In genomic region chrX:101417981-101418841, GRCh38 we compare ENCODE assay signal across 8 cellular contexts. TPM values are rescaled to one million over a fixed set of nuclear protein-coding genes. Genes with fewer than 3 reads are reported as not detected.
A peak's percentile ranks its signal among the peaks of the same experiment; 100 is the strongest.
DNase-seq lines count a peak whose midpoint lies in the region; ATAC-seq and TF ChIP-seq lines count a peak whose summit lies in the region.

No MANE protein-coding gene starts in this region.

- peak; percentile 21 for DNase-seq in AG08396 (ENCODE audit: low spot score)
- DNase-seq in HT-29 (ENCODE audit: low spot score), result peak; percentile 38
- DNase-seq in WTC11 (ENCODE audit: low spot score), result peak; percentile 69
- peak; percentile 14 for DNase-seq in dedifferentiated amniotic fluid mesenchymal stem cell (ENCODE audit: extremely low spot score)
- peak; percentile 62 for DNase-seq in left lobe of liver (ENCODE audit: low spot score)
- peak; percentile 22 to 69 for DNase-seq in stimulated activated effector memory CD8-positive, alpha-beta T cell treated with anti-CD3 and anti-CD28 coated beads, Interleukin-12 subunit alpha, Interleukin-12 subunit beta, amount 100 ng/mL, for 72 hours (ENCODE audit: low spot score in 2 of 2)
- no peak for DNase-seq in NCI-H128 (lab: John Stamatoyannopoulos, UW; ENCODE audit: unreplicated experiment)

- no peak for TF ChIP-seq POLR2A in GM18505 (IDR thresholded peaks at IDR 0.05; ENCODE audit: borderline replicate concordance, extremely low read depth, insufficient read depth, insufficient read length)

- POLR2A ChIA-PET in WTC11 (lab: Charles Lee), result interaction anchor here (0.6 to 2.6 kb wide), 4 partner anchors 28 to 514 kb away, joined by 3 to 8 read pairs (median 4); partner anchors contain the start of genes ARMCX4, RPL36A, TMEM35A and ZMAT1

- peak overlapping the region; percentile 84 for H3K4me3 Mint-ChIP-seq in WTC11
- peak overlapping the region; percentile 86 for H3K4me3 Mint-ChIP-seq in stimulated activated effector memory CD8-positive, alpha-beta T cell treated with anti-CD3 and anti-CD28 coated beads, Interleukin-12 subunit alpha, Interleukin-12 subunit beta, amount 100 ng/mL, for 72 hours

- H3K9me3 Mint-ChIP-seq in WTC11, result no peaks in the 10 kb centered on the region
- H3K9me3 Mint-ChIP-seq in stimulated activated effector memory CD8-positive, alpha-beta T cell treated with anti-CD3 and anti-CD28 coated beads, Interleukin-12 subunit alpha, Interleukin-12 subunit beta, amount 100 ng/mL, for 72 hours, result no peaks in the 10 kb centered on the region

- CTCF ChIA-PET in WTC11 (lab: Charles Lee), result interaction anchor here (0.6 kb wide), 1 partner anchor 305 kb away, joined by 3 read pairs; no protein-coding TSS in a partner anchor

- no peaks in the 10 kb centered on the region for H3K27me3 Mint-ChIP-seq in WTC11 (ENCODE audit: low read depth)

- peak overlapping the region; percentile 95 for H3K27ac Mint-ChIP-seq in WTC11
- H3K27ac Mint-ChIP-seq in stimulated activated effector memory CD8-positive, alpha-beta T cell treated with anti-CD3 and anti-CD28 coated beads, Interleukin-12 subunit alpha, Interleukin-12 subunit beta, amount 100 ng/mL, for 72 hours, result peak overlapping the region; percentile 100

- H3K4me1 Mint-ChIP-seq in WTC11, result peaks cover 30% of the 10 kb centered on the region
- H3K4me1 Mint-ChIP-seq in stimulated activated effector memory CD8-positive, alpha-beta T cell treated with anti-CD3 and anti-CD28 coated beads, Interleukin-12 subunit alpha, Interleukin-12 subunit beta, amount 100 ng/mL, for 72 hours, result peaks cover 53% of the 10 kb centered on the region

- H3K36me3 Mint-ChIP-seq in WTC11, result peaks cover 2% of the 10 kb centered on the region; the same call in 1 of the 2 replicates
- H3K36me3 Mint-ChIP-seq in stimulated activated effector memory CD8-positive, alpha-beta T cell treated with anti-CD3 and anti-CD28 coated beads, Interleukin-12 subunit alpha, Interleukin-12 subunit beta, amount 100 ng/mL, for 72 hours, result peaks cover 27% of the 10 kb centered on the region

- ATAC-seq in GM18505 (IDR thresholded peaks at IDR 0.05; ENCODE audit: unreplicated experiment), result peak; percentile 39
- ATAC-seq in WTC11, result peak; percentile 75
- ATAC-seq in left lobe of liver, result peak; percentile 81
- ATAC-seq in stimulated activated effector memory CD8-positive, alpha-beta T cell treated with anti-CD3 and anti-CD28 coated beads, Interleukin-12 subunit alpha, Interleukin-12 subunit beta, amount 100 ng/mL, for 72 hours, result peak; percentile 62

- no peak for TF ChIP-seq CTCF in WTC11 (IDR thresholded peaks at IDR 0.05)

TF ChIP-seq in WTC11, 78 proteins besides CTCF, POLR2A, EP300 and RAD21:
- TF ChIP-seq MAX (CRISPR knock-in tag; IDR thresholded peaks at IDR 0.05) (peak; percentile 39; the same call in 1 of the 2 replicates), E2F5 (CRISPR knock-in tag; IDR thresholded peaks at IDR 0.05) (no peak)

RNA-seq across cellular contexts. Expression of gene HNRNPH2, which starts 10.2 kb away (rescaled TPM):
- total RNA-seq in HT-29 (2014; rRNA removed; shearing (Covaris generic)), result 47.7 and 51.5 TPM in 2 replicates
- 61.2 to 70.9 TPM (median 65.8 TPM) in 3 replicates for total RNA-seq in WTC11 (2021)
- 22.9 TPM for total RNA-seq in left lobe of liver

RNA-seq across cellular contexts. Expression of gene GLA, which starts 10.5 kb away (rescaled TPM):
- total RNA-seq in HT-29 (2014; rRNA removed; shearing (Covaris generic)), result 53.8 and 54.9 TPM in 2 replicates
- total RNA-seq in WTC11 (2021) (39.4 to 44.9 TPM (median 44.7 TPM) in 3 replicates), left lobe of liver (8.2 TPM)

RNA-seq across cellular contexts. Expression of gene RPL36A, which starts 27.4 kb away (rescaled TPM):
- total RNA-seq in HT-29 (2014; rRNA removed; shearing (Covaris generic)), result 658 and 887 TPM in 2 replicates
- total RNA-seq in WTC11 (2021), result 320 to 429 TPM (median 409 TPM) in 3 replicates
- total RNA-seq in left lobe of liver, result 39.4 TPM

RNA-seq across cellular contexts. Expression of gene BTK, which starts 32.2 kb away (rescaled TPM):
- total RNA-seq in HT-29 (2014; rRNA removed; shearing (Covaris generic)), result not detected in 2 replicates
- 0.66 to 1.1 TPM (median 0.74 TPM) in 3 replicates for total RNA-seq in WTC11 (2021)
- total RNA-seq in left lobe of liver, result 1.3 TPM
